In genomic region chr2:131076707-131077106, GRCh38 we compare ENCODE assay signal across 1 cellular context.
A peak's percentile ranks its signal among the peaks of the same experiment; 100 is the strongest.
TF ChIP-seq lines count a peak whose summit lies in the region.

No MANE protein-coding gene starts in this region.

TF ChIP-seq in endothelial cell of umbilical vein, 7 proteins besides CTCF, POLR2A, EP300 and RAD21:
- peak; percentile 18 for TF ChIP-seq GATA2 (IDR thresholded peaks at IDR 0.05; ENCODE audit: insufficient read depth, insufficient read length, low read depth, low read length)
- no peak for TF ChIP-seq POLR2AphosphoS5 (IDR thresholded peaks at IDR 0.05; ENCODE audit: insufficient read depth, low read depth, low read length)
